In genomic region chr15:71357357-71357756, GRCh38 we compare ENCODE assay signal across 14 cellular contexts.
DNase-seq lines count a peak whose midpoint lies in the region; FAIRE-seq and TF ChIP-seq lines count a peak whose summit lies in the region.
"Had no signal": no experiment of that assay in that cellular context is flagged by ENCODE, and none has a peak within 500 bp of the region (broad histone marks: within the 10 kb centered on the region; RNA-seq: fewer than 3 reads in every experiment).

No MANE protein-coding gene starts in this region.

- POLR2A ChIA-PET in HEK293T (lab: Yijun Ruan, JAX), result no interaction called here
- POLR2A ChIA-PET in activated CD4-positive, alpha-beta T cell treated with anti-CD3 and anti-CD28 coated beads, Interleukin-2, amount 10 ng/mL, durations not matched to agents 7 days and 5 days (lab: Charles Lee), result no interaction called here

- CTCF ChIA-PET in HEK293T (lab: Yijun Ruan, JAX), result no interaction called here
- CTCF ChIA-PET in activated CD4-positive, alpha-beta T cell treated with anti-CD3 and anti-CD28 coated beads, Interleukin-2, amount 10 ng/mL, durations not matched to agents 7 days and 5 days (lab: Charles Lee), result no interaction called here

- no peak overlapping the region for H3K27ac Mint-ChIP-seq in activated CD4-positive, alpha-beta T cell treated with anti-CD3 and anti-CD28 coated beads, Interleukin-2, amount 10 ng/mL, durations not matched to agents 7 days and 5 days
- H3K27ac Mint-ChIP-seq: nephron progenitor cell had no signal

- FAIRE-seq in frontal cortex (lab: Jason Lieb, UNC), result no peak
- FAIRE-seq: GM12878, H54 had no signal

- H3K4me3 ChIP-seq in right atrium auricular region (no peak overlapping the region), thyroid gland (replicated peaks in 1 of 3) (no peak overlapping the region)
- H3K4me3 ChIP-seq: GM12878 had no signal

- H3K27me3 ChIP-seq in right atrium auricular region (no peaks in the 10 kb centered on the region), thyroid gland (no peaks in the 10 kb centered on the region)
- H3K27me3 ChIP-seq: foreskin keratinocyte had no signal

- H3K9me3 Mint-ChIP-seq in activated CD4-positive, alpha-beta T cell treated with anti-CD3 and anti-CD28 coated beads, Interleukin-2, amount 10 ng/mL, durations not matched to agents 7 days and 5 days, result no peaks in the 10 kb centered on the region
- H3K9me3 Mint-ChIP-seq: central memory CD8-positive, alpha-beta T cell; nephron progenitor cell had no signal

- TF ChIP-seq POLR2A in thyroid gland (IDR thresholded peaks at IDR 0.05), result no peak

- H3K36me3 Mint-ChIP-seq in activated CD4-positive, alpha-beta T cell treated with anti-CD3 and anti-CD28 coated beads, Interleukin-2, amount 10 ng/mL, durations not matched to agents 7 days and 5 days (ENCODE audit: low read depth), result no peaks in the 10 kb centered on the region

- no peak for TF ChIP-seq CTCF in right atrium auricular region (IDR thresholded peaks at IDR 0.05)
- TF ChIP-seq CTCF in thyroid gland (IDR thresholded peaks at IDR 0.05), result no peak

- intact Hi-C loops in thyroid gland (cut with DNase I), result no loop called here

- no peaks in the 10 kb centered on the region for H3K4me1 Mint-ChIP-seq in activated CD4-positive, alpha-beta T cell treated with anti-CD3 and anti-CD28 coated beads, Interleukin-2, amount 10 ng/mL, durations not matched to agents 7 days and 5 days
- H3K4me1 Mint-ChIP-seq: central memory CD8-positive, alpha-beta T cell had no signal

- DNase-seq in HEK293T (ENCODE audit: extremely low spot score) (peak; percentile 18), astrocyte of the hippocampus (ENCODE audit: low read depth, low spot score) (peak; percentile 42), right atrium auricular region (ENCODE audit: low spot score) (no peak), thyroid gland (peak; percentile 63 to 66), frontal cortex (ENCODE audit: low spot score in 2 of 2) (no peak)
- DNase-seq in NK-92 treated with Interleukin-12 subunit alpha and Interleukin-12 subunit beta, amount 100 ng/mL, for 24 hours (lab: John Stamatoyannopoulos, UW), result no peak
- no peak for DNase-seq in activated CD4-positive, alpha-beta T cell treated with anti-CD3 and anti-CD28 coated beads, Interleukin-2, amount 10 ng/mL, durations not matched to agents 7 days and 5 days
- DNase-seq: COR-L47, foreskin keratinocyte, NCI-H146, nephron progenitor cell had no signal

- H3K36me3 ChIP-seq in right atrium auricular region (no peaks in the 10 kb centered on the region), thyroid gland (no peaks in the 10 kb centered on the region)

- peak overlapping the region; percentile 31 to 54 for H3K27ac ChIP-seq in right atrium auricular region
- no peak overlapping the region for H3K27ac ChIP-seq in thyroid gland
- H3K27ac ChIP-seq: foreskin keratinocyte had no signal

- H3K4me3 Mint-ChIP-seq in activated CD4-positive, alpha-beta T cell treated with anti-CD3 and anti-CD28 coated beads, Interleukin-2, amount 10 ng/mL, durations not matched to agents 7 days and 5 days, result no peak overlapping the region
- H3K4me3 Mint-ChIP-seq: central memory CD8-positive, alpha-beta T cell; nephron progenitor cell had no signal

- peaks cover 0 to 41% of the 10 kb centered on the region in 2 donors for H3K4me1 ChIP-seq in right atrium auricular region
- peaks cover 0 to 8% of the 10 kb centered on the region in 2 donors for H3K4me1 ChIP-seq in thyroid gland

- peaks cover 3% of the 10 kb centered on the region for H3K27me3 Mint-ChIP-seq in activated CD4-positive, alpha-beta T cell treated with anti-CD3 and anti-CD28 coated beads, Interleukin-2, amount 10 ng/mL, durations not matched to agents 7 days and 5 days

- H3K9me3 ChIP-seq in right atrium auricular region (no peaks in the 10 kb centered on the region), thyroid gland (no peaks in the 10 kb centered on the region)

- WGBS in thyroid gland, 2 donors, result 21 to 29% methylated on average over 6 of the region's 8 CpGs

TF ChIP-seq in HEK293T, 16 proteins besides CTCF, POLR2A, EP300 and RAD21:
- TF ChIP-seq L3MBTL2 (conservative IDR thresholded peaks at IDR 0.05) (no peak), HDGF (IDR thresholded peaks at IDR 0.05; ENCODE audit: borderline replicate concordance) (no peak), TARDBP (IDR thresholded peaks at IDR 0.05) (no peak), FOXA1 (IDR thresholded peaks at IDR 0.05) (no peak), LEF1 (IDR thresholded peaks at IDR 0.05; ENCODE audit: borderline replicate concordance) (no peak), FOXK2 (IDR thresholded peaks at IDR 0.05) (no peak), NFRKB (IDR thresholded peaks at IDR 0.05) (no peak)
- TF ChIP-seq, protein P1, sequence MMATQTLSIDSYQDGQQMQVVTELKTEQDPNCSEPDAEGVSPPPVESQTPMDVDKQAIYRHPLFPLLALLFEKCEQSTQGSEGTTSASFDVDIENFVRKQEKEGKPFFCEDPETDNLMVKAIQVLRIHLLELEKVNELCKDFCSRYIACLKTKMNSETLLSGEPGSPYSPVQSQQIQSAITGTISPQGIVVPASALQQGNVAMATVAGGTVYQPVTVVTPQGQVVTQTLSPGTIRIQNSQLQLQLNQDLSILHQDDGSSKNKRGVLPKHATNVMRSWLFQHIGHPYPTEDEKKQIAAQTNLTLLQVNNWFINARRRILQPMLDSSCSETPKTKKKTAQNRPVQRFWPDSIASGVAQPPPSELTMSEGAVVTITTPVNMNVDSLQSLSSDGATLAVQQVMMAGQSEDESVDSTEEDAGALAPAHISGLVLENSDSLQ (IDR thresholded peaks at IDR 0.05), result no peak

Comparison
In these comparisons a context has a peak if more than half of its experiments do, and no peak if none do; other contexts are left out.
1. DNase-seq: peak in HEK293T (single experiment), astrocyte of the hippocampus (single experiment) and thyroid gland (2 of 2); none in right atrium auricular region (single experiment), NK-92 treated with Interleukin-12 subunit alpha and Interleukin-12 subunit beta, amount 100 ng/mL, for 24 hours (single experiment), frontal cortex (0 of 2) and activated CD4-positive, alpha-beta T cell treated with anti-CD3 and anti-CD28 coated beads, Interleukin-2, amount 10 ng/mL, durations not matched to agents 7 days and 5 days (single experiment).
2. H3K27ac ChIP-seq: peak in right atrium auricular region (2 of 2); none in thyroid gland (0 of 3).